ENCODE assay signal across 1 cellular context in the genomic region with DNA sequence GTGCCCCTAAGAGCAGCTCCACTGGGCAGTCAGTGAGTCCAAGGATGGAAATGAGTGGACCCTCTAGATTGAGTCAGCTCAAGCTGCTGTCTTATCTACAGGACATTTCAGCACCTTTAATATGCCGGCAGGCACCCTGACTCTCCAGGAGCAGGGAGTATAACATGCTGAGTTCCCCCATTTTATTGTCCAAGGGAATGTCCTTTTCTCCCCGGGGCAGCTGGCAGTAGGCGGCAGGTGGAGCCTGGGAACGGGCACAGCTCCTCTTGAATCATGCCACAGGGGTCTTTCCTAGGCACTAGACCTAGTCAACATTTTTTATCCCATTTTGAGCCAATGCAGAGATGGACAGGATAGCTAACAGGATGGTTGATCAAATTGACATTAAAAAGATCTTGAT.
TF ChIP-seq lines count a peak whose summit lies in the region.

No MANE protein-coding gene starts in this region.

TF ChIP-seq in HEK293, 187 proteins besides CTCF, POLR2A, EP300 and RAD21 (continued from another document):
- TF ChIP-seq TRIM28 (IDR thresholded peaks at IDR 0.05; ENCODE audit: borderline replicate concordance, low read length) (no peak), SCRT2 (tag by site-specific recombination; IDR thresholded peaks at IDR 0.05) (no peak)
